In genomic region chr5:133253076-133253475, GRCh38 we compare ENCODE assay signal across 18 cellular contexts.
DNase-seq lines count a peak whose midpoint lies in the region; ATAC-seq lines count a peak whose summit lies in the region.
"Had no signal": no experiment of that assay in that cellular context is flagged by ENCODE, and none has a peak within 500 bp of the region (broad histone marks: within the 10 kb centered on the region; RNA-seq: fewer than 3 reads in every experiment).

No MANE protein-coding gene starts in this region.

- H3K9ac ChIP-seq in BLaER1 (no peak overlapping the region), neuronal stem cell (ENCODE audit: low read depth, low read length, poor library complexity) (no peak overlapping the region)

- H3K23ac ChIP-seq in neuronal stem cell (ENCODE audit: low read depth, low read length, poor library complexity): no peak overlapping the region

- H4K8ac ChIP-seq in neuronal stem cell (ENCODE audit: low read depth, low read length): no peak overlapping the region

- H3K4me2 ChIP-seq in BLaER1 (peak overlapping the region; percentile 85; the same call in 1 of the 2 replicates), neuronal stem cell (ENCODE audit: insufficient read depth, low read length, poor library complexity, severe bottlenecking) (no peak overlapping the region)
- H3K4me2 ChIP-seq: A549 had no signal

- H3K79me1 ChIP-seq in neuronal stem cell (ENCODE audit: low read depth, low read length): no peaks in the 10 kb centered on the region

- no peak overlapping the region for H2BK5ac ChIP-seq in neuronal stem cell (ENCODE audit: low read length)

- H3K27me3 ChIP-seq in BLaER1: no peaks in the 10 kb centered on the region
- peaks cover 0 to 15% (median 0%) of the 10 kb centered on the region in 3 experiments for H3K27me3 ChIP-seq in neuronal stem cell (ENCODE audit: control insufficient read depth in 3 of 3, insufficient read depth in 3 of 3, low read depth in 1 of 3, low read length in 3 of 3)

- no peak overlapping the region for H4K91ac ChIP-seq in neuronal stem cell (ENCODE audit: low read depth, low read length, poor library complexity)

- no peak overlapping the region for H3K4ac ChIP-seq in neuronal stem cell (ENCODE audit: low read length)

- peaks cover 96% of the 10 kb centered on the region for H3K4me1 ChIP-seq in BLaER1
- peaks cover 0 to 6% of the 10 kb centered on the region in 2 donors for H3K4me1 ChIP-seq in neuronal stem cell (ENCODE audit: control insufficient read depth in 2 of 2, insufficient read depth in 1 of 2, low read depth in 1 of 2, low read length in 2 of 2)

- no peaks in the 10 kb centered on the region for H3K36me3 Mint-ChIP-seq in T-helper 17 cell (ENCODE audit: low read depth)
- H3K36me3 Mint-ChIP-seq: CD14-positive monocyte; CD4-positive, alpha-beta memory T cell had no signal

- H3K27me3 Mint-ChIP-seq in T-helper 17 cell: peaks cover 10% of the 10 kb centered on the region
- H3K27me3 Mint-ChIP-seq: CD4-positive, alpha-beta memory T cell had no signal

- H3K27ac ChIP-seq in BLaER1 (no peak overlapping the region), neuronal stem cell (replicated peaks; ENCODE audit: low read length) (no peak overlapping the region)
- H3K27ac ChIP-seq: 22Rv1, HL-60 had no signal

- H3K36me3 ChIP-seq in BLaER1 (no peaks in the 10 kb centered on the region), neuronal stem cell (replicated peaks in 1 of 2; ENCODE audit: control insufficient read depth in 2 of 2, insufficient read depth in 2 of 2, low read length in 2 of 2) (no peaks in the 10 kb centered on the region)

- no peak overlapping the region for H3K4me3 Mint-ChIP-seq in T-helper 17 cell
- H3K4me3 Mint-ChIP-seq: CD14-positive monocyte; CD4-positive, alpha-beta memory T cell; H9 had no signal

- no peak overlapping the region for H2BK15ac ChIP-seq in neuronal stem cell (ENCODE audit: low read length)

- intact Hi-C loops in left ventricle myocardium superior (cut with micrococcal nuclease): no loop called here

- H2BK12ac ChIP-seq in neuronal stem cell (ENCODE audit: low read length): no peak overlapping the region

- H3K9me3 ChIP-seq in BLaER1: no peaks in the 10 kb centered on the region
- no peaks in the 10 kb centered on the region for H3K9me3 ChIP-seq in T-helper 17 cell (ENCODE audit: control insufficient read depth, low read length, poor library complexity, severe bottlenecking)
- H3K9me3 ChIP-seq in neuronal stem cell (replicated peaks in 1 of 2; ENCODE audit: control insufficient read depth in 2 of 2, insufficient read depth in 1 of 2, low read depth in 1 of 2, low read length in 2 of 2): no peaks in the 10 kb centered on the region
- H3K9me3 ChIP-seq: A549 had no signal

- peak overlapping the region; percentile 27 for H3K14ac ChIP-seq in neuronal stem cell (ENCODE audit: low read length)

- no peak overlapping the region for H2BK120ac ChIP-seq in neuronal stem cell (ENCODE audit: low read depth, low read length)

- no peak overlapping the region for H2AK5ac ChIP-seq in neuronal stem cell (ENCODE audit: low read depth, low read length)

- DNase-seq in NCI-H1417 (lab: John Stamatoyannopoulos, UW) (peak in 2 of 3 experiments; percentile 22 to 58), NCI-H1417 treated with DMSO at 0.1 percent for 48 hours (lab: John Stamatoyannopoulos, UW) (no peak), T-helper 17 cell (no peak), neuronal stem cell (ENCODE audit: low spot score) (no peak), left ventricle myocardium superior (no peak), NCI-H2196 treated with DMSO at 0.1 percent for 48 hours (lab: John Stamatoyannopoulos, UW; ENCODE audit: unreplicated experiment) (no peak)
- DNase-seq: AML-193; CD4-positive, alpha-beta memory T cell; DMS153; DMS79; GF-D8; H9; IMR-90 had no signal

- ATAC-seq in T-helper 17 cell: no peak
- no peak for ATAC-seq in left ventricle myocardium superior
- ATAC-seq: A549 had no signal

- WGBS in neuronal stem cell (ENCODE audit: extremely low coverage in 2 of 2, insufficient read length in 2 of 2, insufficient replicate concordance in 1 of 2), 2 donors: no CpG with 5 or more reads among the region's 6 CpGs

- H4K20me1 ChIP-seq in BLaER1: no peaks in the 10 kb centered on the region

- no peak overlapping the region for H2AFZ ChIP-seq in neuronal stem cell (ENCODE audit: low read length)

- no peak overlapping the region for H3K18ac ChIP-seq in neuronal stem cell (ENCODE audit: low read length)

- H3K4me1 Mint-ChIP-seq in T-helper 17 cell: peaks cover 7% of the 10 kb centered on the region
- H3K4me1 Mint-ChIP-seq: CD14-positive monocyte had no signal

- H3K4me3 ChIP-seq in BLaER1 (no peak overlapping the region), neuronal stem cell (ENCODE audit: low read length in 2 of 2) (no peak overlapping the region)
- H3K4me3 ChIP-seq: A549 had no signal

- H3K27ac Mint-ChIP-seq in T-helper 17 cell: peak overlapping the region; percentile 46
- H3K27ac Mint-ChIP-seq: CD14-positive monocyte; CD4-positive, alpha-beta memory T cell; H9 had no signal

Comparison
In these comparisons a context has a peak if more than half of its experiments do, and no peak if none do; other contexts are left out.
1. DNase-seq: peak in NCI-H1417 (2 of 3); none in NCI-H1417 treated with DMSO at 0.1 percent for 48 hours (single experiment), T-helper 17 cell (0 of 3), neuronal stem cell (single experiment), left ventricle myocardium superior (single experiment) and NCI-H2196 treated with DMSO at 0.1 percent for 48 hours (single experiment).